ENCODE assay signal across 14 cellular contexts in the genomic region with DNA sequence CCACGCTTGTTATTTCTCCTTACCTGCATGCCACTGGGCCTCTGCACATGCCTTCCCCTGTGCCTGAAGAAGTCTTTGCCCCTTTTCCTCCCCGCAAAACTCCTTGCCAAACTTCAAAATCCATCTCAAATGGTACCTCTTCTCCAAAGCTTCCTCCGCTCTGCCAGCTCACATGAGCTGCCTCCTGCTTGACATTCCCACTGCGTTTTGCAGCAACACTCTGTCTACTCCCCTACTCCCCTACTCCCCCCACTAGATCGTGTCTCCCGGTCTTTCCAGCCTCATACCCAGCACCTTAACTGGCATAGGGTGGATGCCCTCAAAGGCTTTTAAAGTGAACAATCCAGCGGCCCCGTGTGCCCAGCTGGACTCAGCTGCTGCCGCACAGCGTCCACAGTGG.
DNase-seq lines count a peak whose midpoint lies in the region; ATAC-seq and TF ChIP-seq lines count a peak whose summit lies in the region.
"Had no signal": no experiment of that assay in that cellular context is flagged by ENCODE, and none has a peak within 500 bp of the region (broad histone marks: within the 10 kb centered on the region; RNA-seq: fewer than 3 reads in every experiment).

No MANE protein-coding gene starts in this region.

- H3K4me3 ChIP-seq in cardiac muscle cell = no peak overlapping the region
- no peak overlapping the region for H3K4me3 ChIP-seq in right cardiac atrium (ENCODE audit: low read length)
- H3K4me3 ChIP-seq in psoas muscle = peak overlapping the region; percentile 75

- H3K36me3 ChIP-seq in cardiac muscle cell = no peaks in the 10 kb centered on the region
- no peaks in the 10 kb centered on the region for H3K36me3 ChIP-seq in psoas muscle (ENCODE audit: insufficient read depth in 1 of 2, low read depth in 1 of 2)

- H3K27ac ChIP-seq in cardiac muscle cell = peak overlapping the region; percentile 53
- H3K27ac ChIP-seq in right cardiac atrium (ENCODE audit: low read length) = peak overlapping the region; percentile 95
- peak overlapping the region; percentile 87 for H3K27ac ChIP-seq in psoas muscle

- ATAC-seq in left ventricle myocardium superior = no peak
- ATAC-seq in right cardiac atrium = no peak
- ATAC-seq in psoas muscle = no peak
- no peak for ATAC-seq in GM18861 (IDR thresholded peaks at IDR 0.05; ENCODE audit: unreplicated experiment)

- TF ChIP-seq CTCF in cardiac muscle cell (IDR thresholded peaks at IDR 0.05; ENCODE audit: low read depth, low read length) (no peak), psoas muscle (IDR thresholded peaks at IDR 0.05) (no peak)

- intact Hi-C loops in left ventricle myocardium superior (cut with micrococcal nuclease) = no loop called here
- intact Hi-C loops in right cardiac atrium (cut with DNase I) = loop anchor here in 2 of 4 donors (5.0 to 10.0 kb wide), 2 partner anchors 35 to 52 kb away; no protein-coding TSS in a partner anchor
- intact Hi-C loops in psoas muscle (cut with DNase I) = no loop called here

- H3K4me1 ChIP-seq in cardiac muscle cell (ENCODE audit: low read depth) = peaks cover 47% of the 10 kb centered on the region
- peaks cover 71% of the 10 kb centered on the region for H3K4me1 ChIP-seq in right cardiac atrium (ENCODE audit: control insufficient read depth, insufficient read depth, low read length)
- peaks cover 88% of the 10 kb centered on the region for H3K4me1 ChIP-seq in psoas muscle

- DNase-seq in cardiac muscle cell (ENCODE audit: low read depth in 1 of 2, low spot score in 1 of 2) = no peak
- no peak for DNase-seq in left ventricle myocardium superior
- no peak for DNase-seq in right cardiac atrium
- no peak for DNase-seq in psoas muscle
- DNase-seq in pons (ENCODE audit: low spot score) = no peak
- no peak for DNase-seq in NCI-H187 treated with DMSO at 0.1 percent for 48 hours (lab: John Stamatoyannopoulos, UW)
- DNase-seq in kidney glomerular epithelial cell (lab: John Stamatoyannopoulos, UW) = no peak
- DNase-seq: ACHN; activated CD8-positive, alpha-beta memory T cell treated with anti-CD3 and anti-CD28 coated beads for 24 hours; activated naive CD4-positive, alpha-beta T cell treated with anti-CD3 and anti-CD28 coated beads, Interleukin-2, amount 50 U/mL, for 16 hours; DMS153; effector CD8-positive, alpha-beta T cell; T-helper 9 cell had no signal

- 39% methylated on average over 10 of the region's 10 CpGs for whole genome bisulfite sequencing in right cardiac atrium
- 51 to 57% (median 55%) methylated on average over 10 of the region's 10 CpGs for WGBS in psoas muscle, 3 donors

- no peaks in the 10 kb centered on the region for H3K27me3 ChIP-seq in cardiac muscle cell
- H3K27me3 ChIP-seq in right cardiac atrium (ENCODE audit: control insufficient read depth, insufficient read depth) = no peaks in the 10 kb centered on the region
- H3K27me3 ChIP-seq in psoas muscle (ENCODE audit: insufficient read depth in 3 of 3, low read length in 2 of 3) = no peaks in the 10 kb centered on the region

- H3K9me3 ChIP-seq in cardiac muscle cell (ENCODE audit: low read depth) = no peaks in the 10 kb centered on the region
- H3K9me3 ChIP-seq in right cardiac atrium (ENCODE audit: control insufficient read depth, low read length) = no peaks in the 10 kb centered on the region
- H3K9me3 ChIP-seq in psoas muscle = no peaks in the 10 kb centered on the region
